In genomic region chr18:9792565-9793226, GRCh38 we compare ENCODE assay signal across 8 cellular contexts.
DNase-seq lines count a peak whose midpoint lies in the region; ATAC-seq and TF ChIP-seq lines count a peak whose summit lies in the region.

No MANE protein-coding gene starts in this region.

- peaks cover 0 to 6% (median 0%) of the 10 kb centered on the region in 3 donors for H3K27me3 Mint-ChIP-seq in naive B cell
- peaks cover 6 to 21% of the 10 kb centered on the region in 2 donors for H3K27me3 Mint-ChIP-seq in CD8-positive, alpha-beta memory T cell

- no peak overlapping the region for H3K4me3 ChIP-seq in adrenal gland
- H3K4me3 ChIP-seq in CD8-positive, alpha-beta memory T cell (ENCODE audit: low read length): no peak overlapping the region

- intact Hi-C loops in adrenal gland (cut with DNase I): no loop called here

- CTCF ChIA-PET in CD8-positive, alpha-beta memory T cell (lab: Charles Lee): no interaction called here

- no peak overlapping the region for H3K4me3 Mint-ChIP-seq in naive B cell
- H3K4me3 Mint-ChIP-seq in CD8-positive, alpha-beta memory T cell: no peak overlapping the region

- peak overlapping the region in 1 of 6 donors; percentile 12 for H3K27ac Mint-ChIP-seq in naive B cell
- no peak overlapping the region for H3K27ac Mint-ChIP-seq in CD8-positive, alpha-beta memory T cell

- H3K27ac ChIP-seq in adrenal gland: peak overlapping the region in 3 of 5 donors; percentile 4 to 46 (median 46)
- no peak overlapping the region for H3K27ac ChIP-seq in CD8-positive, alpha-beta memory T cell (ENCODE audit: low read depth, low read length)

- POLR2A ChIA-PET in CD8-positive, alpha-beta memory T cell (lab: Charles Lee): no interaction called here

- H3K36me3 Mint-ChIP-seq in naive B cell: peaks cover 0 to 7% of the 10 kb centered on the region in 2 donors
- H3K36me3 Mint-ChIP-seq in CD8-positive, alpha-beta memory T cell: no peaks in the 10 kb centered on the region

- no peaks in the 10 kb centered on the region for H3K27me3 ChIP-seq in adrenal gland
- no peaks in the 10 kb centered on the region for H3K27me3 ChIP-seq in CD8-positive, alpha-beta memory T cell (ENCODE audit: insufficient read depth, low read length, poor library complexity, severe bottlenecking)

- WGBS in adrenal gland, 4 donors: 84 to 92% (median 90%) methylated on average over 3 of the region's 3 CpGs

- H3K9me3 ChIP-seq in adrenal gland (replicated peaks in 1 of 3): no peaks in the 10 kb centered on the region
- no peaks in the 10 kb centered on the region for H3K9me3 ChIP-seq in CD8-positive, alpha-beta memory T cell (ENCODE audit: low read length)

- H3K4me1 ChIP-seq in adrenal gland (replicated peaks in 1 of 2): peaks cover 9 to 13% of the 10 kb centered on the region in 2 donors
- H3K4me1 ChIP-seq in CD8-positive, alpha-beta memory T cell (ENCODE audit: insufficient read depth, low read length): no peaks in the 10 kb centered on the region

- no peak for TF ChIP-seq POLR2A in adrenal gland (IDR thresholded peaks at IDR 0.05)

- no peaks in the 10 kb centered on the region for H3K36me3 ChIP-seq in adrenal gland (replicated peaks in 1 of 2)
- no peaks in the 10 kb centered on the region for H3K36me3 ChIP-seq in CD8-positive, alpha-beta memory T cell (ENCODE audit: insufficient read depth, low read length)

- DNase-seq in CD1c-positive myeloid dendritic cell (ENCODE audit: extremely low spot score) (peak; percentile 71), HT-29 (ENCODE audit: low spot score) (peak; percentile 25), adrenal gland (no peak), naive B cell (peak; percentile 5), retina (no peak), NCI-H2081 (lab: John Stamatoyannopoulos, UW) (no peak), middle frontal gyrus (ENCODE audit: extremely low spot score, low spot score) (no peak)
- DNase-seq in CD8-positive, alpha-beta memory T cell: no peak

- no peak for ATAC-seq in naive B cell (ENCODE audit: low read depth in 2 of 2)

- no peaks in the 10 kb centered on the region for H3K4me1 Mint-ChIP-seq in naive B cell
- H3K4me1 Mint-ChIP-seq in CD8-positive, alpha-beta memory T cell: no peaks in the 10 kb centered on the region

- peaks cover 0 to 6% (median 3%) of the 10 kb centered on the region in 7 donors for H3K9me3 Mint-ChIP-seq in naive B cell
- H3K9me3 Mint-ChIP-seq in CD8-positive, alpha-beta memory T cell: peaks cover 0 to 8% (median 3%) of the 10 kb centered on the region in 5 donors

- TF ChIP-seq CTCF in adrenal gland (IDR thresholded peaks at IDR 0.05): peak; percentile 19 to 47 (median 42)

Comparison
In these comparisons a context has a peak if more than half of its experiments do, and no peak if none do; other contexts are left out.
1. DNase-seq: peak in CD1c-positive myeloid dendritic cell (single experiment), HT-29 (single experiment) and naive B cell (single experiment); none in adrenal gland (0 of 7), retina (single experiment), NCI-H2081 (0 of 2), middle frontal gyrus (single experiment) and CD8-positive, alpha-beta memory T cell (0 of 5).